ENCODE assay signal across 8 cellular contexts in genomic region chr16:31094424-31095120, GRCh38. TPM values are rescaled to one million over a fixed set of nuclear protein-coding genes. Genes with fewer than 3 reads are reported as not detected.
DNase-seq lines count a peak whose midpoint lies in the region; ATAC-seq and TF ChIP-seq lines count a peak whose summit lies in the region.

Gene VKORC1 (minus strand): TSS chr16:31094797. CDS start chr16:31094729, 68 bp downstream.

- H3K9ac ChIP-seq in muscle layer of colon (ENCODE audit: low read length): peak within 1 kb of the TSS; percentile 82

- H3K27me3 Mint-ChIP-seq in activated T-cell treated with anti-CD3 and anti-CD28 coated beads, Interleukin-2, amount 50 U/mL, for 24 hours: no peaks in the 10 kb centered on the region

- H3K9me3 ChIP-seq in muscle layer of colon (ENCODE audit: low read length): no peaks in the 10 kb centered on the region

- H3K4me3 Mint-ChIP-seq in activated T-cell treated with anti-CD3 and anti-CD28 coated beads, Interleukin-2, amount 50 U/mL, for 24 hours: peak within 1 kb of the TSS; percentile 98

- DNase-seq in DMS153 (lab: John Stamatoyannopoulos, UW) (peak; percentile 95), erythroblast (lab: John Stamatoyannopoulos, UW) (peak; percentile 94)
- DNase-seq in activated T-cell treated with anti-CD3 and anti-CD28 coated beads, Interleukin-2, amount 50 U/mL, for 24 hours: peak; percentile 92
- DNase-seq in stimulated activated CD8-positive, alpha-beta memory T cell treated with anti-CD3 and anti-CD28 coated beads, Interleukin-7, amount 100 ng/mL, for 24 hours (ENCODE audit: low read depth): peak; percentile 71

- peak within 1 kb of the TSS; percentile 85 for H3K27ac ChIP-seq in muscle layer of colon (ENCODE audit: low read depth, low read length)

- TF ChIP-seq POLR2A in erythroblast (IDR thresholded peaks at IDR 0.05; ENCODE audit: low read length): peak; percentile 65

- peak; percentile 85 for ATAC-seq in GM21529 (IDR thresholded peaks at IDR 0.05; ENCODE audit: unreplicated experiment)

- peaks cover 11% of the 10 kb centered on the region for H3K36me3 ChIP-seq in muscle layer of colon (ENCODE audit: insufficient read depth, low read length)

- peaks cover 37% of the 10 kb centered on the region for H3K36me3 Mint-ChIP-seq in activated T-cell treated with anti-CD3 and anti-CD28 coated beads, Interleukin-2, amount 50 U/mL, for 24 hours (ENCODE audit: low read depth)

- TF ChIP-seq EP300 in Ishikawa (IDR thresholded peaks at IDR 0.05; ENCODE audit: borderline replicate concordance): peak; percentile 40; the same call in 1 of the 2 replicates

- H3K4me3 ChIP-seq in muscle layer of colon (ENCODE audit: low read depth in 1 of 2, low read length in 2 of 2): peak within 1 kb of the TSS; percentile 78 to 89

- H3K9me3 Mint-ChIP-seq in activated T-cell treated with anti-CD3 and anti-CD28 coated beads, Interleukin-2, amount 50 U/mL, for 24 hours: no peaks in the 10 kb centered on the region

- H3K27me3 ChIP-seq in muscle layer of colon (ENCODE audit: control insufficient read depth in 1 of 2, insufficient read depth in 2 of 2, low read length in 2 of 2): no peaks in the 10 kb centered on the region

- peaks cover 7% of the 10 kb centered on the region for H3K4me1 ChIP-seq in muscle layer of colon (ENCODE audit: insufficient read depth, low read length)

- H3K27ac Mint-ChIP-seq in activated T-cell treated with anti-CD3 and anti-CD28 coated beads, Interleukin-2, amount 50 U/mL, for 24 hours: peak within 1 kb of the TSS; percentile 82

- no peak for TF ChIP-seq RAD21 in Ishikawa (IDR thresholded peaks at IDR 0.05; ENCODE audit: low read depth)

- H3K4me1 Mint-ChIP-seq in activated T-cell treated with anti-CD3 and anti-CD28 coated beads, Interleukin-2, amount 50 U/mL, for 24 hours (ENCODE audit: low read depth): peaks cover 32% of the 10 kb centered on the region

TF ChIP-seq in Ishikawa, 13 proteins besides CTCF, POLR2A, EP300 and RAD21:
- TF ChIP-seq, protein P1, sequence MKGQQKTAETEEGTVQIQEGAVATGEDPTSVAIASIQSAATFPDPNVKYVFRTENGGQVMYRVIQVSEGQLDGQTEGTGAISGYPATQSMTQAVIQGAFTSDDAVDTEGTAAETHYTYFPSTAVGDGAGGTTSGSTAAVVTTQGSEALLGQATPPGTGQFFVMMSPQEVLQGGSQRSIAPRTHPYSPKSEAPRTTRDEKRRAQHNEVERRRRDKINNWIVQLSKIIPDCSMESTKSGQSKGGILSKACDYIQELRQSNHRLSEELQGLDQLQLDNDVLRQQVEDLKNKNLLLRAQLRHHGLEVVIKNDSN (IDR thresholded peaks at IDR 0.05): peak; percentile 23; the same call in 1 of the 2 replicates
- TF ChIP-seq TEAD4 (IDR thresholded peaks at IDR 0.05): peak; percentile 77
- no peak for TF ChIP-seq CEBPB (IDR thresholded peaks at IDR 0.05)
- peak; percentile 76; the same call in 1 of the 2 replicates for TF ChIP-seq YY1 (IDR thresholded peaks at IDR 0.05; ENCODE audit: low read depth)
- no peak for TF ChIP-seq CREB1 (IDR thresholded peaks at IDR 0.05; ENCODE audit: low read depth)
- TF ChIP-seq MAX (IDR thresholded peaks at IDR 0.05): peak; percentile 94
- TF ChIP-seq NFIC (IDR thresholded peaks at IDR 0.05): 0 out of 2 replicates have a peak, but pooled peaks have one; percentile 8
- TF ChIP-seq TAF1 (IDR thresholded peaks at IDR 0.05; ENCODE audit: low read depth): peak; percentile 72
- no peak for TF ChIP-seq EGR1 (IDR thresholded peaks at IDR 0.05)
- no peak for TF ChIP-seq ZBTB7A (IDR thresholded peaks at IDR 0.05; ENCODE audit: low read depth)
- peak; percentile 33 for TF ChIP-seq TCF12 (IDR thresholded peaks at IDR 0.05; ENCODE audit: low read depth)
- no peak for TF ChIP-seq REST (IDR thresholded peaks at IDR 0.05; ENCODE audit: low read depth)
- TF ChIP-seq FOXM1 (IDR thresholded peaks at IDR 0.05; ENCODE audit: borderline replicate concordance, low read depth): peak; percentile 55; the same call in 1 of the 2 replicates

TF ChIP-seq in PFSK-1, 5 proteins besides CTCF, POLR2A, EP300 and RAD21:
- TF ChIP-seq REST (IDR thresholded peaks at IDR 0.05; ENCODE audit: insufficient read depth in 1 of 2, low read depth in 2 of 2, low read length in 2 of 2): no peak
- TF ChIP-seq POLR2AphosphoS5 (IDR thresholded peaks at IDR 0.05; ENCODE audit: low read depth, low read length): peak; percentile 57; the same call in 1 of the 2 replicates
- peak; percentile 72; the same call in 1 of the 2 replicates for TF ChIP-seq SIN3A (IDR thresholded peaks at IDR 0.05; ENCODE audit: borderline replicate concordance, insufficient read depth, low read length)
- peak; percentile 56 for TF ChIP-seq FOXP2 (optimal IDR thresholded peaks at IDR 0.05; ENCODE audit: borderline replicate concordance, extremely low read depth, extremely low read length, insufficient read depth)
- TF ChIP-seq TAF1 (IDR thresholded peaks at IDR 0.05; ENCODE audit: borderline replicate concordance, insufficient read depth, low read length): peak; percentile 67; the same call in 1 of the 2 replicates

RNA-seq across cellular contexts. Expression of gene VKORC1, which starts in this region (rescaled TPM):
- polyA plus RNA-seq in PFSK-1 (2012; ENCODE audit: insufficient read length, low read depth): 67.7 TPM

Comparison
In these comparisons a context has a peak if more than half of its experiments do, and no peak if none do; other contexts are left out.
1. Peak in every context shown above with its lines: DNase-seq, ATAC-seq, H3K4me3 ChIP-seq and H3K27ac ChIP-seq.